Comparison of ENCODE assay signal across 19 cellular contexts in genomic region chr16:84563776-84564420, GRCh38.
"Had no signal": no experiment of that assay in that cellular context is flagged by ENCODE, and none has a peak within 500 bp of the region (broad histone marks: within the 10 kb centered on the region; RNA-seq: fewer than 3 reads in every experiment).

No MANE protein-coding gene starts in this region.

- H3K9me3 ChIP-seq: colonic mucosa, esophagus squamous epithelium, stomach, testis, upper lobe of right lung had no signal

- H3K4me3 ChIP-seq: colonic mucosa, esophagus squamous epithelium, stomach, testis, upper lobe of right lung had no signal

- H3K27ac ChIP-seq: colonic mucosa, esophagus squamous epithelium, stomach, testis, upper lobe of right lung had no signal

- H3K27ac Mint-ChIP-seq: activated naive CD4-positive, alpha-beta T cell treated with anti-CD3 and anti-CD28 coated beads, Interleukin-2, amount 50 U/mL, for 24 hours; natural killer cell treated with Interleukin-12 subunit alpha and Interleukin-12 subunit beta and Interleukin-15 and Interleukin-18, amount 100 ng/mL, for 72 hours; T-helper 2 cell treated with Interferon-gamma antibody and Interleukin-4, amounts not matched to agents 5 μg/mL and 100 μg/mL, for 36 hours had no signal

- DNase-seq: activated CD4-positive, alpha-beta T cell treated with anti-CD3 and anti-CD28 coated beads, Interleukin-2, amount 50 U/mL, for 1 hour; activated effector memory CD4-positive, alpha-beta T cell treated with Interleukin-2 at 50 U/mL for 16 hours; activated T-cell treated with anti-CD3 and anti-CD28 coated beads, Interleukin-2, amount 50 U/mL, for 24 hours; amniotic stem cell; caudate nucleus; colonic mucosa; effector CD4-positive, alpha-beta T cell; esophagus squamous epithelium; glutamatergic neuron; mesendoderm; occipital lobe; stomach; SW 1271; testis; upper lobe of right lung had no signal

- H3K4me3 Mint-ChIP-seq: activated naive CD4-positive, alpha-beta T cell treated with anti-CD3 and anti-CD28 coated beads, Interleukin-2, amount 50 U/mL, for 24 hours; activated T-cell treated with anti-CD3 and anti-CD28 coated beads, Interleukin-2, amount 50 U/mL, for 24 hours; natural killer cell treated with Interleukin-12 subunit alpha and Interleukin-12 subunit beta and Interleukin-15 and Interleukin-18, amount 100 ng/mL, for 72 hours; T-helper 2 cell treated with Interferon-gamma antibody and Interleukin-4, amounts not matched to agents 5 μg/mL and 100 μg/mL, for 36 hours had no signal

- H3K27me3 Mint-ChIP-seq: activated naive CD4-positive, alpha-beta T cell treated with anti-CD3 and anti-CD28 coated beads, Interleukin-2, amount 50 U/mL, for 24 hours; activated T-cell treated with anti-CD3 and anti-CD28 coated beads, Interleukin-2, amount 50 U/mL, for 24 hours had no signal

- H3K27me3 ChIP-seq: colonic mucosa, stomach, testis, upper lobe of right lung had no signal

- H3K9me3 Mint-ChIP-seq: activated naive CD4-positive, alpha-beta T cell treated with anti-CD3 and anti-CD28 coated beads, Interleukin-2, amount 50 U/mL, for 24 hours; activated T-cell treated with anti-CD3 and anti-CD28 coated beads, Interleukin-2, amount 50 U/mL, for 24 hours; T-helper 2 cell treated with Interferon-gamma antibody and Interleukin-4, amounts not matched to agents 5 μg/mL and 100 μg/mL, for 36 hours had no signal

- H3K4me1 ChIP-seq: esophagus squamous epithelium, testis, upper lobe of right lung had no signal

- ATAC-seq: natural killer cell treated with Interleukin-12 subunit alpha and Interleukin-12 subunit beta and Interleukin-15 and Interleukin-18, amount 100 ng/mL, for 72 hours; sciatic nerve had no signal

- H3K36me3 ChIP-seq: colonic mucosa, upper lobe of right lung had no signal
